29 cellular contexts compared by ENCODE assay signal in genomic region chr7:70116867-70117266, GRCh38.
"Had no signal": no experiment of that assay in that cellular context is flagged by ENCODE, and none has a peak within 500 bp of the region (broad histone marks: within the 10 kb centered on the region; RNA-seq: fewer than 3 reads in every experiment).

No MANE protein-coding gene starts in this region.

- H3K9me3 ChIP-seq: pancreas, prostate gland, suprapubic skin had no signal

- H3K4me1 Mint-ChIP-seq: natural killer cell had no signal

- ATAC-seq: left colon; left lung; lower lobe of right lung; natural killer cell; pancreas; right cardiac atrium; sciatic nerve; stimulated activated naive B cell treated with anti-CD40 and anti-IgM and Interleukin-4, amounts not matched to agents 10 μg/mL and 1 μg/mL and 100 μg/mL, for 72 hours had no signal

- H3K27ac ChIP-seq: left lung, lower lobe of right lung, pancreas, prostate gland, skin epidermis, suprapubic skin, thoracic aorta, tibial artery, uterus had no signal

- H3K4me3 Mint-ChIP-seq: mesothelial cell of epicardium; naive B cell; natural killer cell; stimulated activated naive B cell treated with anti-CD40 and anti-IgM and Interleukin-4, amounts not matched to agents 10 μg/mL and 1 μg/mL and 100 μg/mL, for 72 hours; stimulated activated naive CD8-positive, alpha-beta T cell treated with anti-CD3 and anti-CD28 coated beads, Interleukin-15, Interleukin-2, amounts not matched to agents 100 ng/mL and 50 ng/mL, for 24 hours; type B pancreatic cell had no signal

- H3K36me3 ChIP-seq: left lung, lower lobe of right lung, pancreas, prostate gland, suprapubic skin, thoracic aorta, uterus had no signal

- H3K4me3 ChIP-seq: left lung, lower lobe of right lung, pancreas, prostate gland, skin epidermis, suprapubic skin, thoracic aorta, tibial artery, uterus had no signal

- H3K27me3 ChIP-seq: left lung, pancreas, suprapubic skin, tibial artery, uterus had no signal

- DNase-seq: hippocampal formation; left colon; left lung; lower lobe of right lung; mammary epithelial cell; mesendoderm; naive B cell; natural killer cell; nucleus accumbens; pancreas; posterior cingulate gyrus; retina; right cardiac atrium; stimulated activated CD4-positive, alpha-beta T cell treated with anti-CD3 and anti-CD28 coated beads, Interleukin-12 subunit alpha, Interleukin-12 subunit beta, amount 100 ng/mL, for 4 hours; stimulated activated CD4-positive, alpha-beta T cell treated with anti-CD3 and anti-CD28 coated beads, Interleukin-15, amount 100 ng/mL, for 24 hours; stimulated activated CD4-positive, alpha-beta T cell treated with anti-CD3 and anti-CD28 coated beads, Interleukin-2, amount 100 ng/mL, for 24 hours; stimulated activated CD4-positive, alpha-beta T cell treated with anti-CD3 and anti-CD28 coated beads, Interleukin-4, amount 100 ng/mL, for 1 hour; stimulated activated naive B cell treated with anti-CD40 and anti-IgM and Interleukin-4, amounts not matched to agents 10 μg/mL and 1 μg/mL and 100 μg/mL, for 72 hours; tibial artery; uterus had no signal

- H3K27me3 Mint-ChIP-seq: naive B cell; stimulated activated naive B cell treated with anti-CD40 and anti-IgM and Interleukin-4, amounts not matched to agents 10 μg/mL and 1 μg/mL and 100 μg/mL, for 72 hours; stimulated activated naive CD8-positive, alpha-beta T cell treated with anti-CD3 and anti-CD28 coated beads, Interleukin-15, Interleukin-2, amounts not matched to agents 100 ng/mL and 50 ng/mL, for 24 hours; type B pancreatic cell had no signal

- H3K4me1 ChIP-seq: left lung, lower lobe of right lung, pancreas, prostate gland, suprapubic skin, tibial artery, uterus had no signal

- H3K27ac Mint-ChIP-seq: mesothelial cell of epicardium; natural killer cell; stimulated activated naive B cell treated with anti-CD40 and anti-IgM and Interleukin-4, amounts not matched to agents 10 μg/mL and 1 μg/mL and 100 μg/mL, for 72 hours; stimulated activated naive CD8-positive, alpha-beta T cell treated with anti-CD3 and anti-CD28 coated beads, Interleukin-15, Interleukin-2, amounts not matched to agents 100 ng/mL and 50 ng/mL, for 24 hours; type B pancreatic cell had no signal

- FAIRE-seq: keratinocyte, pancreas had no signal
